ENCODE assay signal across 19 cellular contexts in genomic region chr11:31825453-31826391, GRCh38. TPM values are rescaled to one million over a fixed set of nuclear protein-coding genes. Genes with fewer than 3 reads are reported as not detected.
DNase-seq lines count a peak whose midpoint lies in the region; ATAC-seq and TF ChIP-seq lines count a peak whose summit lies in the region.
"Had no signal": no experiment of that assay in that cellular context is flagged by ENCODE, and none has a peak within 500 bp of the region (broad histone marks: within the 10 kb centered on the region; RNA-seq: fewer than 3 reads in every experiment).

No MANE protein-coding gene starts in this region.

- ATAC-seq in GM21367 (IDR thresholded peaks at IDR 0.05; ENCODE audit: unreplicated experiment): no peak
- no peak for ATAC-seq in HG03039 (IDR thresholded peaks at IDR 0.05; ENCODE audit: unreplicated experiment)
- ATAC-seq: heart right ventricle had no signal

- 10% methylated on average over 47 of the region's 57 CpGs for WGBS in esophagus muscularis mucosa

- peaks cover 6 to 36% (median 30%) of the 10 kb centered on the region in 4 donors for H3K4me1 ChIP-seq in esophagus muscularis mucosa

- TF ChIP-seq EP300 in esophagus muscularis mucosa (IDR thresholded peaks at IDR 0.05): no peak

- intact Hi-C loops in esophagus muscularis mucosa (cut with DNase I): no loop called here

- H3K9me3 ChIP-seq in esophagus muscularis mucosa: no peaks in the 10 kb centered on the region
- H3K9me3 ChIP-seq: heart right ventricle, lower lobe of right lung, vagina had no signal

- no peak for TF ChIP-seq CTCF in GM10266 (IDR thresholded peaks at IDR 0.05; ENCODE audit: control insufficient read depth, insufficient read depth, low read depth, missing control alignments)
- no peak for TF ChIP-seq CTCF in esophagus muscularis mucosa (IDR thresholded peaks at IDR 0.05)
- TF ChIP-seq CTCF in neural crest cell (conservative IDR thresholded peaks at IDR 0.05): no peak

- TF ChIP-seq POLR2A in esophagus muscularis mucosa (IDR thresholded peaks at IDR 0.05; ENCODE audit: low read depth): no peak

- H3K4me3 Mint-ChIP-seq in neural crest cell: peak overlapping the region; percentile 48

- H3K4me3 ChIP-seq in esophagus muscularis mucosa: peak overlapping the region in 1 of 4 donors; percentile 4
- H3K4me3 ChIP-seq: GM23248, heart right ventricle, lower lobe of right lung, vagina had no signal

- H3K36me3 Mint-ChIP-seq in neural crest cell (ENCODE audit: low read depth): no peaks in the 10 kb centered on the region

- peaks cover 97% of the 10 kb centered on the region for H3K27me3 Mint-ChIP-seq in neural crest cell (ENCODE audit: low read depth)

- H3K36me3 ChIP-seq in esophagus muscularis mucosa: no peaks in the 10 kb centered on the region
- H3K36me3 ChIP-seq: heart right ventricle, lower lobe of right lung, vagina had no signal

- peaks cover 18% of the 10 kb centered on the region for H3K4me1 Mint-ChIP-seq in neural crest cell

- H3K9me3 Mint-ChIP-seq in neural crest cell: no peaks in the 10 kb centered on the region

- DNase-seq in GM10266 (ENCODE audit: extremely low spot score) (peak; percentile 21), HuH-7 (ENCODE audit: low spot score) (peak; percentile 23), esophagus muscularis mucosa (ENCODE audit: extremely low spot score) (peak; percentile 70), neural crest cell (ENCODE audit: low read depth, low spot score) (peak; percentile 4), GOT3 (lab: John Stamatoyannopoulos, UW) (no peak)
- DNase-seq: activated CD4-positive, alpha-beta T cell treated with anti-CD3 and anti-CD28 coated beads, Interleukin-2, amount 50 U/mL, for 4 hours; GF-D8; GM23248; heart right ventricle; lower lobe of right lung; NCI-H187 treated with DMSO at 0.1 percent for 48 hours; NCI-H82; stimulated activated naive CD4-positive, alpha-beta T cell; T1000 had no signal

- peaks cover 5 to 100% (median 92%) of the 10 kb centered on the region in 4 donors for H3K27me3 ChIP-seq in esophagus muscularis mucosa

- H3K27ac ChIP-seq in esophagus muscularis mucosa (replicated peaks in 1 of 4): no peak overlapping the region
- H3K27ac ChIP-seq: epithelial cell of prostate, GM23248, heart right ventricle, lower lobe of right lung, vagina had no signal

- H3K27ac Mint-ChIP-seq in neural crest cell (ENCODE audit: unreplicated experiment): no peak overlapping the region
- H3K27ac Mint-ChIP-seq: activated naive CD4-positive, alpha-beta T cell treated with anti-CD3 and anti-CD28 coated beads, Interleukin-2, amount 50 U/mL, for 24 hours had no signal

RNA-seq across cellular contexts. Expression of gene PAX6, which starts 14.6 kb away (rescaled TPM):
- under 1 TPM in 1 of 4 donors, not detected in 3; 0.06 TPM for total RNA-seq in esophagus muscularis mucosa
- 83.7 and 86.7 TPM in 2 replicates for total RNA-seq in neural crest cell
- total RNA-seq: GM23248, heart right ventricle, lower lobe of right lung, vagina had no signal

Comparison
In these comparisons a context has a peak if more than half of its experiments do, and no peak if none do; other contexts are left out.
1. RNA of gene PAX6, which starts 14.6 kb away (total RNA-seq): 83.7 to 86.7 TPM in neural crest cell; 0.06 TPM in esophagus muscularis mucosa; every median in the first group is over 10 times any median in the second.